ENCODE assay signal across 8 cellular contexts in genomic region chr17:57422574-57423164, GRCh38.
DNase-seq lines count a peak whose midpoint lies in the region; ATAC-seq and TF ChIP-seq lines count a peak whose summit lies in the region.

No MANE protein-coding gene starts in this region.

- ATAC-seq in GM21723 (IDR thresholded peaks at IDR 0.05; ENCODE audit: unreplicated experiment), result peak; percentile 83

- TF ChIP-seq CTCF in GM12864 (IDR thresholded peaks at IDR 0.05; ENCODE audit: low read depth, low read length, missing control alignments) (no peak), fibroblast of the aortic adventitia (IDR thresholded peaks at IDR 0.05; ENCODE audit: insufficient read depth, low read length) (no peak)

- H3K4me3 ChIP-seq in GM12864 (ENCODE audit: low read depth, low read length), result no peak overlapping the region
- H3K4me3 ChIP-seq in fibroblast of the aortic adventitia (ENCODE audit: low read depth, low read length), result no peak overlapping the region

- DNase-seq in GM12864 (ENCODE audit: low read depth) (peak; percentile 59), M059J (ENCODE audit: low read depth) (peak; percentile 89), fibroblast of the aortic adventitia (ENCODE audit: low read depth) (peak; percentile 54), HUDEP-2 (lab: John Stamatoyannopoulos, UW; ENCODE audit: unreplicated experiment in 76 of 76) (no peak), NCI-H1417 treated with DMSO at 0.1 percent for 48 hours (lab: John Stamatoyannopoulos, UW) (no peak), NCI-H526 (lab: John Stamatoyannopoulos, UW) (no peak)
- DNase-seq in stimulated activated naive CD4-positive, alpha-beta T cell treated with Interleukin-2 at 50 U/mL for 16 hours (lab: John Stamatoyannopoulos, UW), result no peak

Comparison
In these comparisons a context has a peak if more than half of its experiments do, and no peak if none do; other contexts are left out.
1. DNase-seq: peak in GM12864 (single experiment), M059J (single experiment) and fibroblast of the aortic adventitia (single experiment); none in stimulated activated naive CD4-positive, alpha-beta T cell treated with Interleukin-2 at 50 U/mL for 16 hours (single experiment), HUDEP-2 (0 of 76), NCI-H1417 treated with DMSO at 0.1 percent for 48 hours (single experiment) and NCI-H526 (0 of 2).